In the genomic region with DNA sequence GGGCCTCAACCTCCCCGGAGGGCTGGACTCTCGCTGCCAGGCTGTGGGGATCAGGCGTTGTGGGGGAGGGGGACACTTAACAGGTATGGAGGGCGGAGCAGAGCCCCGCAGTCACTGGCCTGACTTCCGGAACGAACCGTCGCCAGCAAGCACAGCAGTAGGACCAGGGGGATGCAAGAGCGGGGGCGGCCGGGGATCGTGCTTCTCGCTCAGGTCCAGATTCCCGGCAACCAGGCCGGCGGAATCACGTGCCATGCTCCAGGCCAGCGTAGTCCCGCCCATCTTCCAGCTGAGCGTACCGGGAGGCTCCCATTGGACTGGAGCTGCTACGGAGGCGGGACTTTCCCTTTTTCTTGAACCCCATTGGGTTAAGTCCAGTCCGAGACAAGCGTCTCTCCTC, we compare ENCODE assay signal across 8 cellular contexts. TPM values are rescaled to one million over a fixed set of nuclear protein-coding genes. Genes with fewer than 3 reads are reported as not detected.
DNase-seq lines count a peak whose midpoint lies in the region; ATAC-seq lines count a peak whose summit lies in the region.

No MANE protein-coding gene starts in this region.

- DNase-seq in C1 segment of cervical spinal cord (lab: John Stamatoyannopoulos, UW) = peak in 11 of 14 donors; percentile 3 to 72 (median 45)
- peak; percentile 84 for DNase-seq in NAMALWA (ENCODE audit: low spot score)
- DNase-seq in activated naive CD8-positive, alpha-beta T cell treated with anti-CD3 and anti-CD28 coated beads, Interleukin-2, amount 50 U/mL, for 16 hours (ENCODE audit: low read depth, low spot score) = peak; percentile 54
- peak; percentile 55 to 76 (median 75) for DNase-seq in immature natural killer cell
- DNase-seq in NCI-H2107 (lab: John Stamatoyannopoulos, UW) = no peak
- DNase-seq in DMS53 (lab: John Stamatoyannopoulos, UW) = no peak
- DNase-seq in middle frontal gyrus (ENCODE audit: extremely low spot score, low spot score) = no peak

- peak; percentile 96 for ATAC-seq in stimulated activated memory B cell treated with anti-CD40 and anti-IgM and Interleukin-4, amounts not matched to agents 10 μg/mL and 1 μg/mL and 100 μg/mL, for 72 hours

- H3K27ac Mint-ChIP-seq in immature natural killer cell = peak overlapping the region in 4 of 6 donors; percentile 59 to 81 (median 60)
- H3K27ac Mint-ChIP-seq in stimulated activated memory B cell treated with anti-CD40 and anti-IgM and Interleukin-4, amounts not matched to agents 10 μg/mL and 1 μg/mL and 100 μg/mL, for 72 hours = peak overlapping the region; percentile 86

- no peaks in the 10 kb centered on the region for H3K9me3 Mint-ChIP-seq in immature natural killer cell
- no peaks in the 10 kb centered on the region for H3K9me3 Mint-ChIP-seq in stimulated activated memory B cell treated with anti-CD40 and anti-IgM and Interleukin-4, amounts not matched to agents 10 μg/mL and 1 μg/mL and 100 μg/mL, for 72 hours

- H3K27me3 Mint-ChIP-seq in immature natural killer cell (ENCODE audit: low read depth in 3 of 3) = peaks cover 0 to 6% (median 3%) of the 10 kb centered on the region in 3 donors
- H3K27me3 Mint-ChIP-seq in stimulated activated memory B cell treated with anti-CD40 and anti-IgM and Interleukin-4, amounts not matched to agents 10 μg/mL and 1 μg/mL and 100 μg/mL, for 72 hours = no peaks in the 10 kb centered on the region

- no peaks in the 10 kb centered on the region for H3K36me3 Mint-ChIP-seq in immature natural killer cell
- H3K36me3 Mint-ChIP-seq in stimulated activated memory B cell treated with anti-CD40 and anti-IgM and Interleukin-4, amounts not matched to agents 10 μg/mL and 1 μg/mL and 100 μg/mL, for 72 hours = no peaks in the 10 kb centered on the region

- H3K4me1 Mint-ChIP-seq in immature natural killer cell = peaks cover 9 to 18% of the 10 kb centered on the region in 2 donors
- peaks cover 23% of the 10 kb centered on the region for H3K4me1 Mint-ChIP-seq in stimulated activated memory B cell treated with anti-CD40 and anti-IgM and Interleukin-4, amounts not matched to agents 10 μg/mL and 1 μg/mL and 100 μg/mL, for 72 hours

- peak overlapping the region; percentile 60 to 87 (median 83) for H3K4me3 Mint-ChIP-seq in immature natural killer cell
- peak overlapping the region; percentile 87 for H3K4me3 Mint-ChIP-seq in stimulated activated memory B cell treated with anti-CD40 and anti-IgM and Interleukin-4, amounts not matched to agents 10 μg/mL and 1 μg/mL and 100 μg/mL, for 72 hours

RNA-seq across cellular contexts. Expression of gene POU5F1, which starts 10.0 kb away (rescaled TPM):
- under 1 TPM in 1 of 3 donors, not detected in 2; 0.15 TPM for polyA plus RNA-seq in immature natural killer cell

RNA-seq across cellular contexts. Expression of gene TCF19, which starts 22.1 kb away (rescaled TPM):
- 10 to 100 TPM in 2 of 3 donors, 1 to 10 TPM in 1; 9.4 to 13.7 (median 12.7) TPM for polyA plus RNA-seq in immature natural killer cell

RNA-seq across cellular contexts. Expression of gene CCHCR1, which starts 22.9 kb away (rescaled TPM):
- polyA plus RNA-seq in immature natural killer cell = 1 to 10 TPM in 2 of 3 donors, under 1 TPM in 1; 0.42 to 6.1 (median 4.8) TPM

RNA-seq across cellular contexts. Expression of gene PSORS1C2, which starts 41.6 kb away (rescaled TPM):
- not detected for polyA plus RNA-seq in immature natural killer cell

Comparison
In these comparisons a context has a peak if more than half of its experiments do, and no peak if none do; other contexts are left out.
1. DNase-seq: peak in C1 segment of cervical spinal cord (11 of 14), NAMALWA (single experiment), activated naive CD8-positive, alpha-beta T cell treated with anti-CD3 and anti-CD28 coated beads, Interleukin-2, amount 50 U/mL, for 16 hours (single experiment) and immature natural killer cell (3 of 3); none in NCI-H2107 (single experiment), DMS53 (single experiment) and middle frontal gyrus (single experiment).